ENCODE assay signal across 16 cellular contexts in genomic region chr10:110376021-110376773, GRCh38.
DNase-seq lines count a peak whose midpoint lies in the region; ATAC-seq, FAIRE-seq and TF ChIP-seq lines count a peak whose summit lies in the region.
"Had no signal": no experiment of that assay in that cellular context is flagged by ENCODE, and none has a peak within 500 bp of the region (broad histone marks: within the 10 kb centered on the region; RNA-seq: fewer than 3 reads in every experiment).

No MANE protein-coding gene starts in this region.

- H2AFZ ChIP-seq in neuronal stem cell (ENCODE audit: low read length), result peak overlapping the region; percentile 21

- H3K9me3 ChIP-seq in neuronal stem cell (replicated peaks in 1 of 2; ENCODE audit: control insufficient read depth in 2 of 2, insufficient read depth in 1 of 2, low read depth in 1 of 2, low read length in 2 of 2), result no peaks in the 10 kb centered on the region
- H3K9me3 ChIP-seq: BLaER1 had no signal

- H2AK5ac ChIP-seq in neuronal stem cell (ENCODE audit: low read depth, low read length), result peak overlapping the region; percentile 95

- H2BK120ac ChIP-seq in neuronal stem cell (ENCODE audit: low read depth, low read length), result no peak overlapping the region

- no peaks in the 10 kb centered on the region for H3K36me3 ChIP-seq in neuronal stem cell (replicated peaks in 1 of 2; ENCODE audit: control insufficient read depth in 2 of 2, insufficient read depth in 2 of 2, low read length in 2 of 2)
- H3K36me3 ChIP-seq: BLaER1 had no signal

- no CpG with 5 or more reads among the region's 21 CpGs for WGBS in neuronal stem cell (ENCODE audit: extremely low coverage in 2 of 2, insufficient read length in 2 of 2, insufficient replicate concordance in 1 of 2), 2 donors

- DNase-seq in H54 (ENCODE audit: insufficient read length, low spot score), result peak; percentile 52
- DNase-seq in UCSD-AML1 (lab: John Stamatoyannopoulos, UW; ENCODE audit: unreplicated experiment), result peak; percentile 91
- peak; percentile 54 for DNase-seq in left ventricle myocardium superior
- DNase-seq in neuronal stem cell (ENCODE audit: low spot score), result no peak
- DNase-seq in GM12891 (ENCODE audit: insufficient read length, low spot score), result no peak
- DNase-seq in KG1 (lab: John Stamatoyannopoulos, UW), result no peak
- DNase-seq in activated CD8-positive, alpha-beta memory T cell treated with anti-CD3 and anti-CD28 coated beads for 24 hours, result no peak
- DNase-seq: activated CD4-positive, CD25-positive, alpha-beta regulatory T cell; GDM1; NCI-H1092; NCI-H526 treated with DMSO at 0.1 percent for 48 hours; SIG-M5; stimulated activated CD4-positive, alpha-beta T cell treated with anti-CD3 and anti-CD28 coated beads, Interleukin-15, amount 100 ng/mL, for 24 hours had no signal

- TF ChIP-seq POLR2A in H54 (IDR thresholded peaks at IDR 0.05; ENCODE audit: low read depth, low read length) (no peak), GM12891 (IDR thresholded peaks at IDR 0.05; ENCODE audit: low read depth, low read length) (no peak)

- H2BK12ac ChIP-seq in neuronal stem cell (ENCODE audit: low read length), result peak overlapping the region; percentile 78

- peak overlapping the region; percentile 77 for H3K14ac ChIP-seq in neuronal stem cell (ENCODE audit: low read length)

- H3K23ac ChIP-seq in neuronal stem cell (ENCODE audit: low read depth, low read length, poor library complexity), result peak overlapping the region; percentile 36

- no peak overlapping the region for H3K27ac ChIP-seq in neuronal stem cell (replicated peaks; ENCODE audit: low read length)
- H3K27ac ChIP-seq: BLaER1 had no signal

- H3K4me2 ChIP-seq in neuronal stem cell (ENCODE audit: insufficient read depth, low read length, poor library complexity, severe bottlenecking), result no peak overlapping the region
- H3K4me2 ChIP-seq: BLaER1 had no signal

- H3K79me1 ChIP-seq in neuronal stem cell (ENCODE audit: low read depth, low read length), result peaks cover 1% of the 10 kb centered on the region

- no peak overlapping the region for H2BK5ac ChIP-seq in neuronal stem cell (ENCODE audit: low read length)

- peak; percentile 82 for ATAC-seq in left ventricle myocardium superior
- no peak for ATAC-seq in GM21528 (IDR thresholded peaks at IDR 0.05; ENCODE audit: low FRiP score, unreplicated experiment)

- H4K91ac ChIP-seq in neuronal stem cell (ENCODE audit: low read depth, low read length, poor library complexity), result peak overlapping the region; percentile 79

- peak overlapping the region; percentile 67 for H2BK15ac ChIP-seq in neuronal stem cell (ENCODE audit: low read length)

- H3K4ac ChIP-seq in neuronal stem cell (ENCODE audit: low read length), result peak overlapping the region; percentile 29

- peaks cover 0 to 8% (median 0%) of the 10 kb centered on the region in 3 experiments for H3K27me3 ChIP-seq in neuronal stem cell (ENCODE audit: control insufficient read depth in 3 of 3, insufficient read depth in 3 of 3, low read depth in 1 of 3, low read length in 3 of 3)
- H3K27me3 ChIP-seq: BLaER1 had no signal

- FAIRE-seq in H54 (lab: Jason Lieb, UNC) (no peak), GM12891 (lab: Jason Lieb, UNC) (no peak)
- FAIRE-seq: bronchial epithelial cell had no signal

- H3K18ac ChIP-seq in neuronal stem cell (ENCODE audit: low read length), result peak overlapping the region; percentile 78

- peak overlapping the region; percentile 39 for H3K9ac ChIP-seq in neuronal stem cell (ENCODE audit: low read depth, low read length, poor library complexity)
- H3K9ac ChIP-seq: BLaER1 had no signal

- peak overlapping the region; percentile 76 for H4K8ac ChIP-seq in neuronal stem cell (ENCODE audit: low read depth, low read length)

- H3K4me1 ChIP-seq in neuronal stem cell (ENCODE audit: control insufficient read depth in 2 of 2, insufficient read depth in 1 of 2, low read depth in 1 of 2, low read length in 2 of 2), result peaks cover 0 to 4% of the 10 kb centered on the region in 2 donors
- H3K4me1 ChIP-seq: BLaER1 had no signal

- no peak overlapping the region for H3K4me3 ChIP-seq in neuronal stem cell (ENCODE audit: low read length in 2 of 2)
- H3K4me3 ChIP-seq: BLaER1 had no signal

- intact Hi-C loops in left ventricle myocardium superior (cut with micrococcal nuclease), result no loop called here

TF ChIP-seq in GM12891, 5 proteins besides CTCF, POLR2A, EP300 and RAD21:
- TF ChIP-seq PAX5 (IDR thresholded peaks at IDR 0.05; ENCODE audit: insufficient read depth, low read length, severe bottlenecking) (no peak), POU2F2 (IDR thresholded peaks at IDR 0.05; ENCODE audit: low read depth, low read length) (no peak), SPI1 (IDR thresholded peaks at IDR 0.05; ENCODE audit: low read depth, low read length) (no peak), TAF1 (IDR thresholded peaks at IDR 0.05; ENCODE audit: low read depth, low read length) (no peak), POLR2AphosphoS5 (IDR thresholded peaks at IDR 0.05; ENCODE audit: low read depth, low read length) (no peak)
TF ChIP-seq in GM12891: peak in this region for 0.

Comparison
In these comparisons a context has a peak if more than half of its experiments do, and no peak if none do; other contexts are left out.
1. DNase-seq: peak in H54 (single experiment), UCSD-AML1 (single experiment) and left ventricle myocardium superior (single experiment); none in neuronal stem cell (single experiment), GM12891 (single experiment), KG1 (single experiment) and activated CD8-positive, alpha-beta memory T cell treated with anti-CD3 and anti-CD28 coated beads for 24 hours (single experiment).